1 cellular context compared by ENCODE assay signal in the genomic region with DNA sequence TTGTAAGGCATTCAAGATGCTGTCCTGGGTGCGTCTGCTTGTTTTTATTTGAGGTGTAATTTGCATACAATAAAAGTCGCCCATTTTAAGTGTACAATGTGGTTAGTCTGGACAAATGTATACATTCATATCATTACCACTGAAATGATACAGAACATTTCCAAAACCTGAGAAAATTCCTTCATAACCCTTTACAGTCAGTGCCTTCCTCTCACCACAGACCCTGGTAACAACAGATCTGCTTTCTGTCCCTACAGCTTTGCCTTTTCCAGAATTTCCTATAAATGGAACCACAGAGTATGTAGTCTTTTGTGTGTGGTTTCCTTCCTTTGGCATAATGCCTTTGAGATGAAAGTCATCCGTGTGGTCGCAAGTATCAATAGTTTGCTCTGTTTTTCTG.
TF ChIP-seq lines count a peak whose summit lies in the region.

No MANE protein-coding gene starts in this region.

TF ChIP-seq in HepG2, 621 proteins besides CTCF, POLR2A, EP300 and RAD21:
- no peak for TF ChIP-seq HNRNPK (IDR thresholded peaks at IDR 0.05; ENCODE audit: low read depth, low read length, poor library complexity, severe bottlenecking)
- TF ChIP-seq, protein P1, sequence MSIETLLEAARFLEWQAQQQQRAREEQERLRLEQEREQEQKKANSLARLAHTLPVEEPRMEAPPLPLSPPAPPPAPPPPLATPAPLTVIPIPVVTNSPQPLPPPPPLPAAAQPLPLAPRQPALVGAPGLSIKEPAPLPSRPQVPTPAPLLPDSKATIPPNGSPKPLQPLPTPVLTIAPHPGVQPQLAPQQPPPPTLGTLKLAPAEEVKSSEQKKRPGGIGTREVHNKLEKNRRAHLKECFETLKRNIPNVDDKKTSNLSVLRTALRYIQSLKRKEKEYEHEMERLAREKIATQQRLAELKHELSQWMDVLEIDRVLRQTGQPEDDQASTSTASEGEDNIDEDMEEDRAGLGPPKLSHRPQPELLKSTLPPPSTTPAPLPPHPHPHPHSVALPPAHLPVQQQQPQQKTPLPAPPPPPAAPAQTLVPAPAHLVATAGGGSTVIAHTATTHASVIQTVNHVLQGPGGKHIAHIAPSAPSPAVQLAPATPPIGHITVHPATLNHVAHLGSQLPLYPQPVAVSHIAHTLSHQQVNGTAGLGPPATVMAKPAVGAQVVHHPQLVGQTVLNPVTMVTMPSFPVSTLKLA (IDR thresholded peaks at IDR 0.05) = no peak
- TF ChIP-seq SMYD3 (CRISPR knock-in tag; IDR thresholded peaks at IDR 0.05) = no peak
- TF ChIP-seq TBP (CRISPR knock-in tag; IDR thresholded peaks at IDR 0.05) = no peak
- no peak for TF ChIP-seq ZNF124 (CRISPR knock-in tag; IDR thresholded peaks at IDR 0.05)
- TF ChIP-seq, protein P2, sequence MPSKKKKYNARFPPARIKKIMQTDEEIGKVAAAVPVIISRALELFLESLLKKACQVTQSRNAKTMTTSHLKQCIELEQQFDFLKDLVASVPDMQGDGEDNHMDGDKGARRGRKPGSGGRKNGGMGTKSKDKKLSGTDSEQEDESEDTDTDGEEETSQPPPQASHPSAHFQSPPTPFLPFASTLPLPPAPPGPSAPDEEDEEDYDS (CRISPR knock-in tag; IDR thresholded peaks at IDR 0.05) = no peak
- no peak for TF ChIP-seq ATAD3A (CRISPR knock-in tag; IDR thresholded peaks at IDR 0.05)
- TF ChIP-seq NR2F2 (IDR thresholded peaks at IDR 0.05; ENCODE audit: borderline replicate concordance, low read depth) = no peak
- TF ChIP-seq, protein P3, sequence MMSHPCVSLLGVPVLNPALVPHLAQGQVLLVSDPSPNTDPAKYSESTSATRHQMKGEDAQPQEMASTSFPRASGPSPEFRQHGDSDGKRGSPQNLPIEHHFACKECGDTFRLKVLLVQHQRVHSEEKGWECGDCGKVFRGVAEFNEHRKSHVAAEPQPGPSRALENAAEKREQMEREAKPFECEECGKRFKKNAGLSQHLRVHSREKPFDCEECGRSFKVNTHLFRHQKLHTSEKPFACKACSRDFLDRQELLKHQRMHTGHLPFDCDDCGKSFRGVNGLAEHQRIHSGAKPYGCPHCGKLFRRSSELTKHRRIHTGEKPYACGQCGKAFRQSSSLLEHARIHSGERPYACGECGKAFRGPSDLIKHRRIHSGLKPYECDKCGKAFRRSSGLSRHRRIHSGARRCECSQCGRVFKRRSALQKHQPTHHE (CRISPR knock-in tag; IDR thresholded peaks at IDR 0.05; ENCODE audit: borderline replicate concordance) = no peak
- TF ChIP-seq FOSL1 (CRISPR knock-in tag; IDR thresholded peaks at IDR 0.05; ENCODE audit: borderline replicate concordance) = no peak
- no peak for TF ChIP-seq JUND (CRISPR knock-in tag; IDR thresholded peaks at IDR 0.05)
- TF ChIP-seq EZH2 (conservative IDR thresholded peaks at IDR 0.05; ENCODE audit: low read depth, low read length) = no peak
- TF ChIP-seq NCOA5 (CRISPR knock-in tag; IDR thresholded peaks at IDR 0.05) = no peak
- TF ChIP-seq JUN (CRISPR knock-in tag; IDR thresholded peaks at IDR 0.05) = no peak
- TF ChIP-seq NR1H2 (CRISPR knock-in tag; IDR thresholded peaks at IDR 0.05; ENCODE audit: borderline replicate concordance, low read depth) = no peak
- TF ChIP-seq KDM3A (CRISPR knock-in tag; IDR thresholded peaks at IDR 0.05; ENCODE audit: low read depth) = no peak
- TF ChIP-seq, protein P4, sequence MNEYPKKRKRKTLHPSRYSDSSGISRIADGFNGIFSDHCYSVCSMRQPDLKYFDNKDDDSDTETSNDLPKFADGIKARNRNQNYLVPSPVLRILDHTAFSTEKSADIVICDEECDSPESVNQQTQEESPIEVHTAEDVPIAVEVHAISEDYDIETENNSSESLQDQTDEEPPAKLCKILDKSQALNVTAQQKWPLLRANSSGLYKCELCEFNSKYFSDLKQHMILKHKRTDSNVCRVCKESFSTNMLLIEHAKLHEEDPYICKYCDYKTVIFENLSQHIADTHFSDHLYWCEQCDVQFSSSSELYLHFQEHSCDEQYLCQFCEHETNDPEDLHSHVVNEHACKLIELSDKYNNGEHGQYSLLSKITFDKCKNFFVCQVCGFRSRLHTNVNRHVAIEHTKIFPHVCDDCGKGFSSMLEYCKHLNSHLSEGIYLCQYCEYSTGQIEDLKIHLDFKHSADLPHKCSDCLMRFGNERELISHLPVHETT (CRISPR knock-in tag; conservative IDR thresholded peaks at IDR 0.05) = no peak
- no peak for TF ChIP-seq MTA3 (CRISPR knock-in tag; IDR thresholded peaks at IDR 0.05)
- no peak for TF ChIP-seq PAF1 (CRISPR knock-in tag; IDR thresholded peaks at IDR 0.05)
- no peak for TF ChIP-seq AGO2 (optimal IDR thresholded peaks at IDR 0.05; ENCODE audit: low read depth, low read length)
